In the genomic region with DNA sequence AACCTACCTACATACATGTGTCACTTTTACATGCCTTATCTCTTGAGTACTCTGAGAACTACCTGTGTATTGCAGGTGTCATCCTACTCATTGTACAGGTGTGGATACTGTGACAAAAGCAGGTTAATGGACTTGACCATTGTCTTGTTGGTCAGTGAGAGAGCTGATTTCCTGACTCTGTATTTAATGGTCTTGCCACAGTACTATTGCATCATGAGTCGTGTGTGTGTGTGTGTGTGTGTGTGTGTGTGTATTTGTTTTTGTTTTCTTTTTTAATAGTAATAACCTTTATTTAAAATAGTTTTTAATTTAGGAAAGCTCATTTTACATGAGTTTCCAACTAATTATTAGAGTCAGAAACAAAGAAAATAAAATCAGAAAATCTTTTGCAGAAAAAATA, we compare ENCODE assay signal across 19 cellular contexts. TPM values are rescaled to one million over a fixed set of nuclear protein-coding genes. Genes with fewer than 3 reads are reported as not detected.
DNase-seq lines count a peak whose midpoint lies in the region; TF ChIP-seq lines count a peak whose summit lies in the region.
"Had no signal": no experiment of that assay in that cellular context is flagged by ENCODE, and none has a peak within 500 bp of the region (broad histone marks: within the 10 kb centered on the region; RNA-seq: fewer than 3 reads in every experiment).

No MANE protein-coding gene starts in this region.

- H3K9ac ChIP-seq in KMS-11 (no peak overlapping the region), trophoblast cell (ENCODE audit: low read length) (no peak overlapping the region)

- H2AFZ ChIP-seq in KMS-11 (ENCODE audit: low read depth) (no peak overlapping the region), PC-9 (no peak overlapping the region), trophoblast cell (ENCODE audit: insufficient read depth, low read length, poor library complexity) (no peak overlapping the region)

- no peaks in the 10 kb centered on the region for H3K27me3 ChIP-seq in KMS-11 (ENCODE audit: insufficient read depth, low read depth)
- no peaks in the 10 kb centered on the region for H3K27me3 ChIP-seq in PC-9 (ENCODE audit: insufficient read depth, low read depth)
- no peaks in the 10 kb centered on the region for H3K27me3 ChIP-seq in trophoblast cell (ENCODE audit: insufficient read depth, low read length)
- H3K27me3 ChIP-seq in adrenal gland, result no peaks in the 10 kb centered on the region
- H3K27me3 ChIP-seq: heart right ventricle, ovary had no signal

- peaks cover 73% of the 10 kb centered on the region for H4K20me1 ChIP-seq in KMS-11 (ENCODE audit: insufficient read depth)
- H4K20me1 ChIP-seq in PC-9 (ENCODE audit: insufficient read depth), result 0 out of 2 replicates have a peak, but pooled peaks cover 6% of the 10 kb centered on the region

- WGBS in trophoblast cell (ENCODE audit: extremely low coverage, insufficient coverage, insufficient read length), result no CpG with 5 or more reads among the region's 1 CpG
- 26 to 58% (median 36%) methylated on average over 1 of the region's 1 CpG for WGBS in adrenal gland, 4 donors

- no peaks in the 10 kb centered on the region for H3K79me1 ChIP-seq in trophoblast cell (ENCODE audit: low read length)

- no peak overlapping the region for H2BK120ac ChIP-seq in trophoblast cell (ENCODE audit: insufficient read depth, low read length, poor library complexity)

- TF ChIP-seq CTCF in KMS-11 (conservative IDR thresholded peaks at IDR 0.05; ENCODE audit: low read depth, low read length) (no peak), PC-9 (conservative IDR thresholded peaks at IDR 0.05) (no peak), adrenal gland (IDR thresholded peaks at IDR 0.05) (no peak)

- H3K14ac ChIP-seq in trophoblast cell (ENCODE audit: low read length), result no peak overlapping the region

- no peak for DNase-seq in PC-9
- peak; percentile 43 for DNase-seq in fibroblast of gingiva (ENCODE audit: low read depth)
- no peak for DNase-seq in trophoblast cell
- no peak for DNase-seq in adrenal gland
- no peak for DNase-seq in LoVo (ENCODE audit: low spot score)
- no peak for DNase-seq in mesenteric fat pad (ENCODE audit: low spot score)
- DNase-seq: activated CD4-positive, alpha-beta T cell treated with anti-CD3 and anti-CD28 coated beads for 1 hour; activated CD8-positive, alpha-beta memory T cell treated with anti-CD3 and anti-CD28 coated beads, Interleukin-2, amount 10 ng/mL, durations not matched to agents 7 days and 5 days; activated naive CD4-positive, alpha-beta T cell; dermis blood vessel endothelial cell; heart right ventricle; KBM-7; kidney glomerular epithelial cell; NCI-H226; ovary; stimulated activated CD4-positive, alpha-beta T cell treated with anti-CD3 and anti-CD28 coated beads, Interleukin-4, amount 100 ng/mL, for 4 hours had no signal

- no peaks in the 10 kb centered on the region for H3K9me3 ChIP-seq in PC-9 (ENCODE audit: insufficient read depth, low read depth)
- H3K9me3 ChIP-seq in trophoblast cell (ENCODE audit: insufficient read depth, low read depth, low read length), result no peaks in the 10 kb centered on the region
- H3K9me3 ChIP-seq in adrenal gland (replicated peaks in 1 of 3), result no peaks in the 10 kb centered on the region
- H3K9me3 ChIP-seq: heart right ventricle, ovary, thoracic aorta had no signal

- no peak overlapping the region for H2BK5ac ChIP-seq in trophoblast cell (ENCODE audit: low read depth, low read length, poor library complexity)

- H3K4ac ChIP-seq in trophoblast cell (ENCODE audit: low read depth, low read length), result peak overlapping the region; percentile 33

- POLR2A ChIA-PET in PC-9 (lab: Charles Lee; ENCODE audit: unreplicated experiment), result no interaction called here

- TF ChIP-seq POLR2A in adrenal gland (IDR thresholded peaks at IDR 0.05), result no peak

- H3K23ac ChIP-seq in trophoblast cell (ENCODE audit: low read length), result no peak overlapping the region

- H3K4me1 ChIP-seq in KMS-11 (ENCODE audit: low read depth, poor library complexity, severe bottlenecking), result peaks cover 73% of the 10 kb centered on the region
- H3K4me1 ChIP-seq in PC-9 (replicated peaks; ENCODE audit: insufficient read depth), result peaks cover 3% of the 10 kb centered on the region; the same call in 1 of the 2 replicates
- H3K4me1 ChIP-seq in trophoblast cell (ENCODE audit: control insufficient read depth in 1 of 2, insufficient read depth in 2 of 2, low read length in 2 of 2), result peaks cover 0 to 2% of the 10 kb centered on the region in 2 experiments
- H3K4me1 ChIP-seq in adrenal gland (replicated peaks in 1 of 2), result peaks cover 5 to 62% of the 10 kb centered on the region in 2 donors

- H3K4me2 ChIP-seq in KMS-11, result peak overlapping the region; percentile 99; the same call in 1 of the 2 replicates
- no peak overlapping the region for H3K4me2 ChIP-seq in PC-9
- H3K4me2 ChIP-seq in trophoblast cell (ENCODE audit: low read length), result no peak overlapping the region

- no peaks in the 10 kb centered on the region for H3F3A ChIP-seq in PC-9 (ENCODE audit: insufficient read depth, low read depth)

- H3K79me2 ChIP-seq in KMS-11 (ENCODE audit: insufficient read depth, low read depth), result peaks cover 88% of the 10 kb centered on the region
- peaks cover 86% of the 10 kb centered on the region for H3K79me2 ChIP-seq in PC-9 (ENCODE audit: low read depth)
- peaks cover 12% of the 10 kb centered on the region for H3K79me2 ChIP-seq in trophoblast cell (ENCODE audit: control insufficient read depth, insufficient read depth, low read length, poor library complexity)

- BruUV-seq in PC-9 (replicated peaks; lab: Mats Ljungman, UMichigan), result no TSS peak

- H3K27ac ChIP-seq in KMS-11, result no peak overlapping the region
- H3K27ac ChIP-seq in PC-9, result peak overlapping the region; percentile 11; the same call in 1 of the 2 replicates
- no peak overlapping the region for H3K27ac ChIP-seq in trophoblast cell (ENCODE audit: low read depth, low read length)
- no peak overlapping the region for H3K27ac ChIP-seq in adrenal gland
- H3K27ac ChIP-seq: C4-2B, heart right ventricle, ovary, thoracic aorta had no signal

- no peak overlapping the region for H3K4me3 ChIP-seq in KMS-11 (IDR thresholded peaks at IDR 0.05; ENCODE audit: insufficient read depth, low read depth, low read length)
- no peak overlapping the region for H3K4me3 ChIP-seq in PC-9
- no peak overlapping the region for H3K4me3 ChIP-seq in trophoblast cell (ENCODE audit: low read depth, low read length)
- no peak overlapping the region for H3K4me3 ChIP-seq in adrenal gland
- H3K4me3 ChIP-seq: heart right ventricle, ovary, thoracic aorta had no signal

- CTCF ChIA-PET in PC-9 (lab: Charles Lee), result interaction anchor here (0.6 kb wide), 1 partner anchor 11 kb away, joined by 4 read pairs; no protein-coding TSS in a partner anchor

- no peak overlapping the region for H2BK12ac ChIP-seq in trophoblast cell (ENCODE audit: low read length)

- no peak overlapping the region for H4K12ac ChIP-seq in trophoblast cell (ENCODE audit: low read depth, low read length)

- H4K8ac ChIP-seq in trophoblast cell (ENCODE audit: low read depth, low read length), result no peak overlapping the region

- intact Hi-C loops in PC-9 (cut with micrococcal nuclease; ENCODE audit: unreplicated experiment), result no loop called here
- intact Hi-C loops in adrenal gland (cut with DNase I), result no loop called here

- H3K18ac ChIP-seq in trophoblast cell (ENCODE audit: low read length), result no peak overlapping the region

- no peak overlapping the region for H4K91ac ChIP-seq in trophoblast cell (ENCODE audit: low read depth, low read length)

- no peak overlapping the region for H2AK5ac ChIP-seq in trophoblast cell (ENCODE audit: low read length)

- no peaks in the 10 kb centered on the region for H3K9me2 ChIP-seq in PC-9 (ENCODE audit: insufficient read depth)

- H3K36me3 ChIP-seq in KMS-11 (ENCODE audit: insufficient read depth) (peaks cover 10% of the 10 kb centered on the region; the same call in 1 of the 2 replicates), PC-9 (ENCODE audit: low read depth) (peaks cover 31% of the 10 kb centered on the region; the same call in 1 of the 2 replicates), trophoblast cell (ENCODE audit: control insufficient read depth in 1 of 2, insufficient read depth in 2 of 2, low read length in 2 of 2) (peaks cover 10% of the 10 kb centered on the region in 2 experiments), adrenal gland (replicated peaks in 1 of 2) (peaks cover 0 to 6% of the 10 kb centered on the region in 2 donors)
- H3K36me3 ChIP-seq: ovary had no signal

RNA-seq across cellular contexts. Expression of a gene that starts 7.7 kb away (rescaled TPM):
- total RNA-seq in PC-9 (2021) (59.5 and 84.1 TPM in 2 replicates), adrenal gland (100 to 1,000 TPM in 7 of 8 donors, 10 to 100 TPM in 1; 99.6 to 199 (median 151) TPM), mesenteric fat pad (104 TPM)
- polyA plus RNA-seq in trophoblast cell (2013), result 176 and 185 TPM in 2 replicates
- polyA plus RNA-seq in adrenal gland, result 100 to 1,000 TPM in 1 of 3 donors, 10 to 100 TPM in 2; 19.4 to 323 (median 25.6) TPM
